ENCODE assay signal across 8 cellular contexts in the genomic region with DNA sequence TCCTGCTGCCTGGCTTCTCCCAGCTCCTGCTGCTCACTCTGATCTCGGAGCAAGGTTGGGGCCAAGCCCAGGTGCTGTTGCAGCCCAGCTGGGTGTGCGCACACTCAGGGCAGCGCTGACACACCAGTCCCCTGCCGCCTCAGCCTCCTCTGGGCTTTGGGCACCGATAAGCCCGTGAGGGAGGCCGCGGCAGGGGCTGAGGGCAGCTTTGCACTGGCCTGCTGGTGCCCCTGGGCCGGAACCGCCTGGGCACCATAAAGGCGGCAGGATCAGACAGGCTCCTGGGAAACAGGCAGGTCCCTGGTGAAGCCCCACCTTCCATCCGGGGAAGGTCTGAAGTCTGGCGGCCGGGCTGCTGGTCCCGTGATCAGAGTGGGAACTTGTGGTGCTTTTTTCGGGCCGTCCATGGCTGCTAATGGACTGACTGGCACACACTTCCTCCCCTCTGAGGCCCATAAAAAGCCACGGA. TPM values are rescaled to one million over a fixed set of nuclear protein-coding genes. Genes with fewer than 3 reads are reported as not detected.
DNase-seq lines count a peak whose midpoint lies in the region; TF ChIP-seq lines count a peak whose summit lies in the region.

No MANE protein-coding gene starts in this region.

- H3K36me3 ChIP-seq in brain microvascular endothelial cell (replicated peaks) (no peaks in the 10 kb centered on the region), mesenchymal stem cell (ENCODE audit: control insufficient read depth in 1 of 2, insufficient read depth in 2 of 2, low read depth in 1 of 2, low read length in 2 of 2) (no peaks in the 10 kb centered on the region), uterus (no peaks in the 10 kb centered on the region)

- peak overlapping the region in 1 of 2 experiments; percentile 89 for H3K14ac ChIP-seq in mesenchymal stem cell (ENCODE audit: low read length in 2 of 2)

- no peak overlapping the region for H3K23ac ChIP-seq in mesenchymal stem cell (ENCODE audit: low read length in 2 of 2)

- 63% methylated on average over 18 of the region's 18 CpGs for WGBS in mesenchymal stem cell

- H3K27ac Mint-ChIP-seq in activated T-cell treated with anti-CD3 and anti-CD28 coated beads, Interleukin-2, amount 50 U/mL, for 24 hours = no peak overlapping the region

- DNase-seq in activated T-cell treated with anti-CD3 and anti-CD28 coated beads, Interleukin-2, amount 50 U/mL, for 24 hours = peak; percentile 41
- DNase-seq in activated T-cell treated with anti-CD3 and anti-CD28 coated beads, Interleukin-2, amount 50 U/mL, for 48 hours = no peak
- DNase-seq in brain microvascular endothelial cell = no peak
- no peak for DNase-seq in mesenchymal stem cell
- DNase-seq in uterus = no peak
- no peak for DNase-seq in NCI-H82 (lab: John Stamatoyannopoulos, UW)
- DNase-seq in NCI-H774 (lab: John Stamatoyannopoulos, UW) = no peak
- no peak for DNase-seq in midbrain (lab: John Stamatoyannopoulos, UW)

- TF ChIP-seq POLR2A in uterus (IDR thresholded peaks at IDR 0.05) = no peak

- no peak overlapping the region for H2BK120ac ChIP-seq in mesenchymal stem cell (ENCODE audit: low read depth, low read length)

- peak overlapping the region; percentile 86 for H2AFZ ChIP-seq in mesenchymal stem cell (ENCODE audit: low read depth, low read length)

- no peak overlapping the region for H2BK15ac ChIP-seq in mesenchymal stem cell (ENCODE audit: low read depth, poor library complexity, severe bottlenecking)

- H3K27me3 ChIP-seq in brain microvascular endothelial cell (replicated peaks) = no peaks in the 10 kb centered on the region
- H3K27me3 ChIP-seq in mesenchymal stem cell (ENCODE audit: control insufficient read depth in 1 of 2, insufficient read depth in 1 of 2, low read length in 2 of 2) = peaks cover 0 to 12% of the 10 kb centered on the region in 2 experiments
- no peaks in the 10 kb centered on the region for H3K27me3 ChIP-seq in uterus

- H3K79me1 ChIP-seq in mesenchymal stem cell (replicated peaks; ENCODE audit: low read length, poor library complexity, severe bottlenecking) = no peaks in the 10 kb centered on the region

- no peak overlapping the region for H3K4ac ChIP-seq in mesenchymal stem cell (ENCODE audit: low read depth in 1 of 2, low read length in 2 of 2)

- H3K9ac ChIP-seq in mesenchymal stem cell (ENCODE audit: low read length) = peak overlapping the region; percentile 49

- H4K91ac ChIP-seq in mesenchymal stem cell (ENCODE audit: low read length) = no peak overlapping the region

- H3K27ac ChIP-seq in brain microvascular endothelial cell = no peak overlapping the region
- H3K27ac ChIP-seq in mesenchymal stem cell (ENCODE audit: low read length, poor library complexity, severe bottlenecking) = no peak overlapping the region
- H3K27ac ChIP-seq in uterus = no peak overlapping the region

- H2BK12ac ChIP-seq in mesenchymal stem cell (ENCODE audit: low read length in 2 of 2) = peak overlapping the region in 1 of 2 experiments; percentile 86

- H2BK5ac ChIP-seq in mesenchymal stem cell (ENCODE audit: low read depth, low read length, poor library complexity, severe bottlenecking) = no peak overlapping the region

- TF ChIP-seq CTCF in brain microvascular endothelial cell (IDR thresholded peaks at IDR 0.05; ENCODE audit: low read depth, low read length, missing control alignments) = no peak
- no peak for TF ChIP-seq CTCF in uterus (IDR thresholded peaks at IDR 0.05)

- intact Hi-C loops in uterus (cut with DNase I; ENCODE audit: low total_unique reads) = loop anchor here (10.0 kb wide), 1 partner anchor 185 kb away; no protein-coding TSS in a partner anchor

- H3K4me3 Mint-ChIP-seq in activated T-cell treated with anti-CD3 and anti-CD28 coated beads, Interleukin-2, amount 50 U/mL, for 24 hours = peak overlapping the region; percentile 35

- no peaks in the 10 kb centered on the region for H3K9me3 Mint-ChIP-seq in activated T-cell treated with anti-CD3 and anti-CD28 coated beads, Interleukin-2, amount 50 U/mL, for 24 hours

- no peak overlapping the region for H2AK5ac ChIP-seq in mesenchymal stem cell (ENCODE audit: low read length, severe bottlenecking)

- H3K4me1 Mint-ChIP-seq in activated T-cell treated with anti-CD3 and anti-CD28 coated beads, Interleukin-2, amount 50 U/mL, for 24 hours (ENCODE audit: low read depth) = peaks cover 2% of the 10 kb centered on the region

- peaks cover 2% of the 10 kb centered on the region for H3K4me1 ChIP-seq in mesenchymal stem cell (ENCODE audit: control insufficient read depth, insufficient read depth, low read depth, low read length)
- no peaks in the 10 kb centered on the region for H3K4me1 ChIP-seq in uterus

- H3K4me2 ChIP-seq in mesenchymal stem cell (ENCODE audit: low read length, poor library complexity, severe bottlenecking) = no peak overlapping the region

- peak overlapping the region; percentile 5 to 9 for H3K18ac ChIP-seq in mesenchymal stem cell (ENCODE audit: low read depth in 1 of 2, low read length in 2 of 2)

- H3K4me3 ChIP-seq in brain microvascular endothelial cell (ENCODE audit: low read depth, low read length) (peak overlapping the region; percentile 59), mesenchymal stem cell (ENCODE audit: insufficient read depth in 1 of 2, low read depth in 1 of 2, low read length in 2 of 2) (peak overlapping the region in 1 of 2 experiments; percentile 68), uterus (peak overlapping the region; percentile 4 to 16)

- H4K8ac ChIP-seq in mesenchymal stem cell (ENCODE audit: low read length) = peak overlapping the region; percentile 8

- H3K9me3 ChIP-seq in mesenchymal stem cell (ENCODE audit: control insufficient read depth, low read length) (no peaks in the 10 kb centered on the region), uterus (no peaks in the 10 kb centered on the region)

- H3K36me3 Mint-ChIP-seq in activated T-cell treated with anti-CD3 and anti-CD28 coated beads, Interleukin-2, amount 50 U/mL, for 24 hours (ENCODE audit: low read depth) = no peaks in the 10 kb centered on the region

- H3K27me3 Mint-ChIP-seq in activated T-cell treated with anti-CD3 and anti-CD28 coated beads, Interleukin-2, amount 50 U/mL, for 24 hours = peaks cover 37% of the 10 kb centered on the region

- in situ Hi-C loops in brain microvascular endothelial cell (cut with HindIII; ENCODE audit: low pct_ligation_motif_present, low sequenced_read_pairs) = no loop called here

RNA-seq across cellular contexts. Expression of gene EML6, which starts 14.1 kb away (rescaled TPM):
- polyA plus RNA-seq in mesenchymal stem cell (2013, experiment 1 of 2) = 0.36 TPM
- polyA plus RNA-seq in mesenchymal stem cell (2013, experiment 2 of 2) = 0.25 TPM
- 1 to 10 TPM in 3 of 4 donors, under 1 TPM in 1; 0.26 to 2.4 (median 1.5) TPM for total RNA-seq in uterus
